ENCODE assay signal across 24 cellular contexts in the genomic region with DNA sequence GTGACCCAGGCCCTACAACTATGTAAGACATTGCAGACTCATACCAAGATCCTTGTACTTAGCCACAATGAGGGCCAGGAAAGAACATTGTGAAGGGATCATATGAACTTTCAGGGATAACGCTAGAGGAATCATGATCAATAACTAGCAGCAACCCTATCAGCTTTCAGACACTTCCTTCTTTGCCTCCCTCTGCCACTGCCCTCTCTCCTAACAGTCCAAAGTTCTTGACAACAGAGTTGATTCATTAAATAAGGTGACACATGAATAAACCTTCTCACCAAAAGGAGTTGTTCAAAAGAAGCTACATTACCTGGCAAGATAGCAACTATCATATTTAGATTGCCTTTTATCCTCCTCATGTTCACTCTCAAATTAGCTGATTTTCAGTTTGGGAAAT.
DNase-seq lines count a peak whose midpoint lies in the region; ATAC-seq, FAIRE-seq and TF ChIP-seq lines count a peak whose summit lies in the region.
"Had no signal": no experiment of that assay in that cellular context is flagged by ENCODE, and none has a peak within 500 bp of the region (broad histone marks: within the 10 kb centered on the region; RNA-seq: fewer than 3 reads in every experiment).

No MANE protein-coding gene starts in this region.

- H3K9me3 Mint-ChIP-seq in activated T-cell treated with anti-CD3 and anti-CD28 coated beads, Interleukin-2, amount 50 U/mL, for 24 hours: no peaks in the 10 kb centered on the region

- no peaks in the 10 kb centered on the region for H3K9me3 ChIP-seq in parathyroid adenoma (ENCODE audit: control insufficient read depth, low read length)
- H3K9me3 ChIP-seq in small intestine (ENCODE audit: control insufficient read depth, low read depth): no peaks in the 10 kb centered on the region
- H3K9me3 ChIP-seq: BE2C, BLaER1, Caco-2 had no signal

- no peak overlapping the region for H2AFZ ChIP-seq in parathyroid adenoma

- H3K9ac ChIP-seq in parathyroid adenoma: no peak overlapping the region
- H3K9ac ChIP-seq: BLaER1 had no signal

- peak; percentile 76 for ATAC-seq in left colon
- ATAC-seq in HG03139 (IDR thresholded peaks at IDR 0.05; ENCODE audit: unreplicated experiment): no peak
- no peak for ATAC-seq in GM18517 (IDR thresholded peaks at IDR 0.05; ENCODE audit: unreplicated experiment)
- ATAC-seq: CD8-positive, alpha-beta T cell had no signal

- intact Hi-C loops in left colon (cut with DNase I, micrococcal nuclease): no loop called here

- H3K4me3 ChIP-seq in parathyroid adenoma (ENCODE audit: low read depth, low read length) (no peak overlapping the region), small intestine (ENCODE audit: low read depth in 1 of 2, low read length in 2 of 2) (no peak overlapping the region)
- H3K4me3 ChIP-seq: BLaER1 had no signal

- peaks cover 24% of the 10 kb centered on the region for H3K4me1 ChIP-seq in parathyroid adenoma
- H3K4me1 ChIP-seq in small intestine (ENCODE audit: control insufficient read depth in 2 of 2, insufficient read depth in 1 of 2, low read depth in 1 of 2, low read length in 1 of 2): no peaks in the 10 kb centered on the region
- H3K4me1 ChIP-seq: BLaER1, Caco-2 had no signal

- no peak for DNase-seq in left colon
- peak; percentile 48 for DNase-seq in mucosa of gallbladder (ENCODE audit: low spot score)
- peak; percentile 29 for DNase-seq in small intestine
- no peak for DNase-seq in CD1c-positive myeloid dendritic cell (ENCODE audit: extremely low spot score)
- DNase-seq in activated T-cell treated with anti-CD3 and anti-CD28 coated beads, Interleukin-2, amount 50 U/mL, for 24 hours: no peak
- DNase-seq: 8988T; ACHN; BE2C; C1 segment of cervical spinal cord; Caco-2; Calu3; CD4-positive, alpha-beta T cell; CD8-positive, alpha-beta T cell; DMS79 treated with DMSO at 0.1 percent for 48 hours; GF-D8 had no signal

- WGBS in small intestine, 3 donors: 4 to 34% (median 18%) methylated on average over 1 of the region's 1 CpG

- H3K27me3 ChIP-seq in parathyroid adenoma (ENCODE audit: control insufficient read depth, insufficient read depth, low read length) (no peaks in the 10 kb centered on the region), small intestine (ENCODE audit: control insufficient read depth in 2 of 2, insufficient read depth in 2 of 2, low read length in 2 of 2) (no peaks in the 10 kb centered on the region)
- H3K27me3 ChIP-seq: BE2C, BLaER1 had no signal

- H3K27ac ChIP-seq in parathyroid adenoma: peak overlapping the region; percentile 69
- no peak overlapping the region for H3K27ac ChIP-seq in small intestine (ENCODE audit: low read depth in 1 of 2, low read length in 1 of 2)
- H3K27ac ChIP-seq: BLaER1 had no signal

- no peak for FAIRE-seq in small intestine (lab: Jason Lieb, UNC)
- FAIRE-seq: A204.1, D721Med, G401.6, GM12891 had no signal

- no peaks in the 10 kb centered on the region for H3K79me2 ChIP-seq in parathyroid adenoma

- H3K27ac Mint-ChIP-seq in activated T-cell treated with anti-CD3 and anti-CD28 coated beads, Interleukin-2, amount 50 U/mL, for 24 hours: no peak overlapping the region
- H3K27ac Mint-ChIP-seq: CD14-positive monocyte; CD4-positive, alpha-beta T cell; CD8-positive, alpha-beta T cell had no signal

- H3K4me1 Mint-ChIP-seq in activated T-cell treated with anti-CD3 and anti-CD28 coated beads, Interleukin-2, amount 50 U/mL, for 24 hours (ENCODE audit: low read depth): no peaks in the 10 kb centered on the region
- H3K4me1 Mint-ChIP-seq: CD14-positive monocyte had no signal

- no peak for TF ChIP-seq CTCF in parathyroid adenoma (IDR thresholded peaks at IDR 0.05)

- no peak overlapping the region for H3K4me3 Mint-ChIP-seq in activated T-cell treated with anti-CD3 and anti-CD28 coated beads, Interleukin-2, amount 50 U/mL, for 24 hours
- H3K4me3 Mint-ChIP-seq: CD14-positive monocyte; CD4-positive, alpha-beta T cell; CD8-positive, alpha-beta T cell had no signal

- no peaks in the 10 kb centered on the region for H3K27me3 Mint-ChIP-seq in activated T-cell treated with anti-CD3 and anti-CD28 coated beads, Interleukin-2, amount 50 U/mL, for 24 hours
- H3K27me3 Mint-ChIP-seq: CD4-positive, alpha-beta T cell had no signal

- H3K4me2 ChIP-seq in parathyroid adenoma (ENCODE audit: low read length): no peak overlapping the region
- H3K4me2 ChIP-seq: BLaER1 had no signal

- no peaks in the 10 kb centered on the region for H3K36me3 Mint-ChIP-seq in activated T-cell treated with anti-CD3 and anti-CD28 coated beads, Interleukin-2, amount 50 U/mL, for 24 hours (ENCODE audit: low read depth)
- H3K36me3 Mint-ChIP-seq: CD14-positive monocyte; CD8-positive, alpha-beta T cell had no signal

- no peaks in the 10 kb centered on the region for H3K36me3 ChIP-seq in parathyroid adenoma (ENCODE audit: control insufficient read depth, insufficient read depth, low read length)
- no peaks in the 10 kb centered on the region for H3K36me3 ChIP-seq in small intestine (ENCODE audit: control insufficient read depth in 2 of 2, insufficient read depth in 2 of 2, low read length in 2 of 2)
- H3K36me3 ChIP-seq: BE2C, BLaER1 had no signal

Comparison
In these comparisons a context has a peak if more than half of its experiments do, and no peak if none do; other contexts are left out.
1. DNase-seq: peak in mucosa of gallbladder (single experiment) and small intestine (single experiment); none in left colon (0 of 2), CD1c-positive myeloid dendritic cell (single experiment) and activated T-cell treated with anti-CD3 and anti-CD28 coated beads, Interleukin-2, amount 50 U/mL, for 24 hours (single experiment).